Comparison of ENCODE assay signal across 1 cellular context in genomic region chr7:3922175-3922635, GRCh38.
TF ChIP-seq lines count a peak whose summit lies in the region.

No MANE protein-coding gene starts in this region.

TF ChIP-seq in IMR-90, 13 proteins besides CTCF, POLR2A, EP300 and RAD21 (continued from another document):
- TF ChIP-seq MAZ (IDR thresholded peaks at IDR 0.05; ENCODE audit: borderline replicate concordance, low read depth, low read length) (no peak), RFX5 (IDR thresholded peaks at IDR 0.05; ENCODE audit: low read depth, low read length) (no peak), NFE2L2 (IDR thresholded peaks at IDR 0.05; ENCODE audit: low read depth, low read length) (peak; percentile 60; the same call in 1 of the 2 replicates)
